In genomic region chr4:22870847-22871246, GRCh38 we compare ENCODE assay signal across 31 cellular contexts.
DNase-seq lines count a peak whose midpoint lies in the region; ATAC-seq and TF ChIP-seq lines count a peak whose summit lies in the region.
"Had no signal": no experiment of that assay in that cellular context is flagged by ENCODE, and none has a peak within 500 bp of the region (broad histone marks: within the 10 kb centered on the region; RNA-seq: fewer than 3 reads in every experiment).

No MANE protein-coding gene starts in this region.

- H3K9me2 ChIP-seq in neural cell (ENCODE audit: insufficient read depth, low read length) = no peaks in the 10 kb centered on the region

- H3K27me3 ChIP-seq in endodermal cell (ENCODE audit: control insufficient read depth, insufficient read depth, low read length, poor library complexity, severe bottlenecking) (no peaks in the 10 kb centered on the region), neural cell (ENCODE audit: insufficient read depth, low read depth, low read length) (no peaks in the 10 kb centered on the region)
- H3K27me3 ChIP-seq: BE2C; BLaER1; BLaER1 treated with 17β-estradiol and CSF1 and Interleukin-3, amounts not matched to agents 10 nM and 100 nM had no signal

- no peak for DNase-seq in endodermal cell
- no peak for DNase-seq in NCI-H510A (lab: John Stamatoyannopoulos, UW)
- DNase-seq: 8988T; ACHN; AML-193; BE2C; C1 segment of cervical spinal cord; Caco-2; Calu3; CD4-positive, alpha-beta memory T cell; CD4-positive, alpha-beta T cell; CD4-positive, CD25-positive, alpha-beta regulatory T cell; CD8-positive, alpha-beta memory T cell; CD8-positive, alpha-beta T cell; COR-L47; DMS 273 treated with DMSO at 0.1 percent for 48 hours; DMS153; DMS53; DMS79; DMS79 treated with DMSO at 0.1 percent for 48 hours; DND-41; EL had no signal

- no peak overlapping the region for H2AFZ ChIP-seq in neural cell (ENCODE audit: low read depth, low read length)

- no peak for TF ChIP-seq CTCF in endodermal cell (conservative IDR thresholded peaks at IDR 0.05)
- no peak for TF ChIP-seq CTCF in neural cell (IDR thresholded peaks at IDR 0.05; ENCODE audit: poor library complexity, severe bottlenecking)

- H3K4me3 ChIP-seq in endodermal cell (ENCODE audit: low read length) (no peak overlapping the region), neural cell (ENCODE audit: low read length) (no peak overlapping the region)
- H3K4me3 ChIP-seq: A549; BLaER1; BLaER1 treated with 17β-estradiol and CSF1 and Interleukin-3, amounts not matched to agents 10 nM and 100 nM had no signal

- H3K27me3 Mint-ChIP-seq in endodermal cell (ENCODE audit: insufficient read depth) = no peaks in the 10 kb centered on the region
- H3K27me3 Mint-ChIP-seq: B cell; CD4-positive, alpha-beta memory T cell; CD4-positive, alpha-beta T cell; CD4-positive, CD25-positive, alpha-beta regulatory T cell; CD8-positive, alpha-beta memory T cell had no signal

- H3K4me1 Mint-ChIP-seq in endodermal cell = no peaks in the 10 kb centered on the region
- H3K4me1 Mint-ChIP-seq: B cell; CD14-positive monocyte; CD4-positive, alpha-beta memory T cell; CD4-positive, CD25-positive, alpha-beta regulatory T cell; CD8-positive, alpha-beta memory T cell had no signal

- no peaks in the 10 kb centered on the region for H3K79me2 ChIP-seq in neural cell (replicated peaks; ENCODE audit: insufficient read depth, low read length)

- H3K4me2 ChIP-seq in neural cell (ENCODE audit: low read length) = no peak overlapping the region
- H3K4me2 ChIP-seq: A549; BLaER1; BLaER1 treated with 17β-estradiol and CSF1 and Interleukin-3, amounts not matched to agents 10 nM and 100 nM had no signal

- no peaks in the 10 kb centered on the region for H3K9me3 Mint-ChIP-seq in endodermal cell
- H3K9me3 Mint-ChIP-seq: CD8-positive, alpha-beta T cell had no signal

- H3K9me3 ChIP-seq in endodermal cell (ENCODE audit: control insufficient read depth, low read length) (no peaks in the 10 kb centered on the region), neural cell (ENCODE audit: low read length) (no peaks in the 10 kb centered on the region)
- H3K9me3 ChIP-seq: A549; BE2C; BLaER1; BLaER1 treated with 17β-estradiol and CSF1 and Interleukin-3, amounts not matched to agents 10 nM and 100 nM; Caco-2 had no signal

- no peaks in the 10 kb centered on the region for H3F3A ChIP-seq in neural cell (ENCODE audit: insufficient read depth, low read length, poor library complexity, severe bottlenecking)

- no peak overlapping the region for H3K27ac Mint-ChIP-seq in endodermal cell
- H3K27ac Mint-ChIP-seq: B cell; CD14-positive monocyte; CD4-positive, alpha-beta memory T cell; CD4-positive, alpha-beta T cell; CD4-positive, CD25-positive, alpha-beta regulatory T cell; CD8-positive, alpha-beta memory T cell; CD8-positive, alpha-beta T cell had no signal

- no peak overlapping the region for H3K4me3 Mint-ChIP-seq in endodermal cell
- H3K4me3 Mint-ChIP-seq: B cell; CD14-positive monocyte; CD4-positive, alpha-beta memory T cell; CD4-positive, alpha-beta T cell; CD4-positive, CD25-positive, alpha-beta regulatory T cell; CD8-positive, alpha-beta memory T cell; CD8-positive, alpha-beta T cell had no signal

- TF ChIP-seq RAD21 in neural cell (conservative IDR thresholded peaks at IDR 0.05) = no peak

- H3K36me3 ChIP-seq in endodermal cell (ENCODE audit: control insufficient read depth, insufficient read depth, low read length) = no peaks in the 10 kb centered on the region
- no peaks in the 10 kb centered on the region for H3K36me3 ChIP-seq in neural cell (ENCODE audit: insufficient read depth, low read length)
- H3K36me3 ChIP-seq: BE2C; BLaER1; BLaER1 treated with 17β-estradiol and CSF1 and Interleukin-3, amounts not matched to agents 10 nM and 100 nM had no signal

- no peaks in the 10 kb centered on the region for H4K20me1 ChIP-seq in neural cell (ENCODE audit: insufficient read depth)
- H4K20me1 ChIP-seq: BLaER1; BLaER1 treated with 17β-estradiol and CSF1 and Interleukin-3, amounts not matched to agents 10 nM and 100 nM had no signal

- no peak for ATAC-seq in HG03159 (IDR thresholded peaks at IDR 0.05; ENCODE audit: unreplicated experiment)
- ATAC-seq: A549; CD8-positive, alpha-beta T cell had no signal

- H3K9ac ChIP-seq in endodermal cell (ENCODE audit: extremely low read depth, low read length, poor library complexity, severe bottlenecking) (no peak overlapping the region), neural cell (ENCODE audit: low read length) (no peak overlapping the region)
- H3K9ac ChIP-seq: BLaER1; BLaER1 treated with 17β-estradiol and CSF1 and Interleukin-3, amounts not matched to agents 10 nM and 100 nM had no signal

- WGBS in endodermal cell (ENCODE audit: insufficient coverage in 1 of 2, insufficient read length in 1 of 2), 2 experiments = 70 to 86% methylated on average over 2 to 4 of the region's 4 CpGs

- TF ChIP-seq EP300 in neural cell (conservative IDR thresholded peaks at IDR 0.05; ENCODE audit: poor library complexity, severe bottlenecking) = peak; percentile 89

- H3K27ac ChIP-seq in endodermal cell (ENCODE audit: low read depth, low read length) (peak overlapping the region; percentile 42), neural cell (ENCODE audit: low read length) (no peak overlapping the region)
- H3K27ac ChIP-seq: 22Rv1; A549; BLaER1; BLaER1 treated with 17β-estradiol and CSF1 and Interleukin-3, amounts not matched to agents 10 nM and 100 nM; C4-2B had no signal

- no peaks in the 10 kb centered on the region for H3K36me3 Mint-ChIP-seq in endodermal cell (ENCODE audit: low read depth)
- H3K36me3 Mint-ChIP-seq: CD14-positive monocyte; CD4-positive, alpha-beta memory T cell; CD4-positive, CD25-positive, alpha-beta regulatory T cell; CD8-positive, alpha-beta memory T cell; CD8-positive, alpha-beta T cell had no signal

- no peaks in the 10 kb centered on the region for H3K4me1 ChIP-seq in endodermal cell (ENCODE audit: control insufficient read depth, insufficient read depth, low read length)
- H3K4me1 ChIP-seq: A549; BE2C; BLaER1; BLaER1 treated with 17β-estradiol and CSF1 and Interleukin-3, amounts not matched to agents 10 nM and 100 nM; Caco-2 had no signal

TF ChIP-seq in neural cell, 6 proteins besides CTCF, POLR2A, EP300 and RAD21:
- TF ChIP-seq TAF1 (IDR thresholded peaks at IDR 0.05; ENCODE audit: low read depth) (no peak), POLR2AphosphoS5 (IDR thresholded peaks at IDR 0.05) (peak; percentile 66)
